ENCODE assay signal across 14 cellular contexts in the genomic region with DNA sequence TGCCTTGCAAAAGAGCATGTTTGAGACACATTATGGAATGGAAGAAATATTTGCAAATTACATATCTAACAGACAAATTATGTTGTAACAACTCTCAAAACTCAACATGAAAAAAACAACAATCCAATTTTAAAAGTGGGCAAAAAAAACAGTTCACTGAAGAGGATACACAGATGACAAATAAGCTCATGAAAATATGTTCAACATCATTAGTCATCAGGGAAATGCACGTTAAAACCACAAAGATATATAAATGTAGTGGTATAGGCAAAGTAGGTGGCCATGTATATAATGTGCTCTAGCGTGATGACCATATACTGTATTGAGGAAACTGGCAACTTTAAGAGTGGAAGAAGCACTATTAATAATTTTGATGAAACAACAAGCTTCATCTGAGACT.
DNase-seq lines count a peak whose midpoint lies in the region; FAIRE-seq and TF ChIP-seq lines count a peak whose summit lies in the region.
"Had no signal": no experiment of that assay in that cellular context is flagged by ENCODE, and none has a peak within 500 bp of the region (broad histone marks: within the 10 kb centered on the region; RNA-seq: fewer than 3 reads in every experiment).

No MANE protein-coding gene starts in this region.

- H3K18ac ChIP-seq in mesenchymal stem cell (ENCODE audit: low read depth in 1 of 2, low read length in 2 of 2) = no peak overlapping the region

- H3K79me2 ChIP-seq in mammary epithelial cell (ENCODE audit: insufficient read depth, low read length) = no peaks in the 10 kb centered on the region

- intact Hi-C loops in mammary epithelial cell (cut with micrococcal nuclease) = no loop called here

- no peak overlapping the region for H3K27ac ChIP-seq in mammary epithelial cell (ENCODE audit: insufficient read depth, low read depth, low read length)
- no peak overlapping the region for H3K27ac ChIP-seq in mesenchymal stem cell (ENCODE audit: low read length, poor library complexity, severe bottlenecking)
- H3K27ac ChIP-seq: BLaER1 had no signal

- no peaks in the 10 kb centered on the region for H3K9me3 ChIP-seq in mammary epithelial cell (replicated peaks; ENCODE audit: insufficient read depth, low read length)
- no peaks in the 10 kb centered on the region for H3K9me3 ChIP-seq in mesenchymal stem cell (ENCODE audit: control insufficient read depth, low read length)
- H3K9me3 ChIP-seq: BLaER1, HAP-1 had no signal

- H3K23ac ChIP-seq in mesenchymal stem cell (ENCODE audit: low read length in 2 of 2) = no peak overlapping the region

- H4K91ac ChIP-seq in mesenchymal stem cell (ENCODE audit: low read length) = no peak overlapping the region

- BruUV-seq in mammary epithelial cell (replicated peaks; lab: Mats Ljungman, UMichigan) = no TSS peak

- H3K4ac ChIP-seq in mesenchymal stem cell (ENCODE audit: low read depth in 1 of 2, low read length in 2 of 2) = no peak overlapping the region

- no peaks in the 10 kb centered on the region for H3K79me1 ChIP-seq in mesenchymal stem cell (replicated peaks; ENCODE audit: low read length, poor library complexity, severe bottlenecking)

- H2BK5ac ChIP-seq in mesenchymal stem cell (ENCODE audit: low read depth, low read length, poor library complexity, severe bottlenecking) = no peak overlapping the region

- no peak overlapping the region for H4K8ac ChIP-seq in mesenchymal stem cell (ENCODE audit: low read length)

- no peaks in the 10 kb centered on the region for H3K27me3 ChIP-seq in mammary epithelial cell (ENCODE audit: insufficient read depth, low read length)
- H3K27me3 ChIP-seq in mesenchymal stem cell (ENCODE audit: control insufficient read depth in 1 of 2, insufficient read depth in 1 of 2, low read length in 2 of 2) = no peaks in the 10 kb centered on the region
- H3K27me3 ChIP-seq: BLaER1 had no signal

- dilution Hi-C loops in mammary epithelial cell (cut with HindIII; ENCODE audit: low sequenced_read_pairs) = no loop called here

- CTCF ChIA-PET in mammary epithelial cell (lab: Charles Lee; ENCODE audit: low non-redundant PET) = no interaction called here

- H2BK15ac ChIP-seq in mesenchymal stem cell (ENCODE audit: low read depth, poor library complexity, severe bottlenecking) = no peak overlapping the region

- H3K4me1 ChIP-seq in mammary epithelial cell (ENCODE audit: insufficient read depth, low read length) = peaks cover 39% of the 10 kb centered on the region
- H3K4me1 ChIP-seq in mesenchymal stem cell (ENCODE audit: control insufficient read depth, insufficient read depth, low read depth, low read length) = peaks cover 5% of the 10 kb centered on the region
- H3K4me1 ChIP-seq: BLaER1, HAP-1 had no signal

- 50% methylated on average over 2 of the region's 2 CpGs for WGBS in mammary epithelial cell (ENCODE audit: low coverage, missing lambda C conversion rate)
- WGBS in mesenchymal stem cell = 0% methylated on average over 2 of the region's 2 CpGs

- H3K36me3 ChIP-seq in mammary epithelial cell (ENCODE audit: insufficient read depth, low read length) = no peaks in the 10 kb centered on the region
- H3K36me3 ChIP-seq in mesenchymal stem cell (ENCODE audit: control insufficient read depth in 1 of 2, insufficient read depth in 2 of 2, low read depth in 1 of 2, low read length in 2 of 2) = no peaks in the 10 kb centered on the region
- H3K36me3 ChIP-seq: BLaER1, HAP-1 had no signal

- H3K14ac ChIP-seq in mesenchymal stem cell (ENCODE audit: low read length in 2 of 2) = no peak overlapping the region

- H3K4me2 ChIP-seq in mammary epithelial cell (ENCODE audit: insufficient read depth, low read depth, low read length) (no peak overlapping the region), mesenchymal stem cell (ENCODE audit: low read length, poor library complexity, severe bottlenecking) (no peak overlapping the region)
- H3K4me2 ChIP-seq: BLaER1 had no signal

- H3K4me3 ChIP-seq in NB4 (ENCODE audit: low read depth, low read length) (no peak overlapping the region), mammary epithelial cell (replicated peaks in 1 of 3; ENCODE audit: insufficient read depth in 1 of 3, low read depth in 2 of 3, low read length in 3 of 3) (no peak overlapping the region), mesenchymal stem cell (ENCODE audit: insufficient read depth in 1 of 2, low read depth in 1 of 2, low read length in 2 of 2) (no peak overlapping the region)
- H3K4me3 ChIP-seq: BLaER1, HAP-1 had no signal

- H2AK5ac ChIP-seq in mesenchymal stem cell (ENCODE audit: low read length, severe bottlenecking) = no peak overlapping the region

- DNase-seq in H54 (ENCODE audit: insufficient read length, low spot score) (no peak), NB4 (ENCODE audit: low read depth) (peak; percentile 7), mammary epithelial cell (peak; percentile 40), mesenchymal stem cell (peak; percentile 18), CD1c-positive myeloid dendritic cell (ENCODE audit: extremely low spot score) (no peak), HPDE6-E6E7 (ENCODE audit: extremely low spot score) (no peak), mucosa of gallbladder (ENCODE audit: low spot score) (no peak)
- DNase-seq: KBM-7, NCI-H1105, NCI-H187, NCI-H510A had no signal

- no peak overlapping the region for H2BK12ac ChIP-seq in mesenchymal stem cell (ENCODE audit: low read length in 2 of 2)

- TF ChIP-seq CTCF in NB4 (IDR thresholded peaks at IDR 0.05; ENCODE audit: low read depth, low read length) = no peak
- no peak for TF ChIP-seq CTCF in mammary epithelial cell (conservative IDR thresholded peaks at IDR 0.05 in 1 of 2, IDR thresholded peaks at IDR 0.05 in 1 of 2; ENCODE audit: extremely low read depth in 1 of 2, insufficient read depth in 1 of 2, low read depth in 1 of 2, low read length in 2 of 2)

- H2AFZ ChIP-seq in mammary epithelial cell (ENCODE audit: low read depth, low read length) (no peak overlapping the region), mesenchymal stem cell (ENCODE audit: low read depth, low read length) (no peak overlapping the region)

- no peak for TF ChIP-seq POLR2A in H54 (IDR thresholded peaks at IDR 0.05; ENCODE audit: low read depth, low read length)
- no peak for TF ChIP-seq POLR2A in NB4 (IDR thresholded peaks at IDR 0.05; ENCODE audit: extremely low read depth, insufficient read length)

- H3K9ac ChIP-seq in mammary epithelial cell (ENCODE audit: insufficient read depth, low read length) (no peak overlapping the region), mesenchymal stem cell (ENCODE audit: low read length) (no peak overlapping the region)
- H3K9ac ChIP-seq: BLaER1 had no signal

- FAIRE-seq in H54 (lab: Jason Lieb, UNC) = peak; percentile 61
- FAIRE-seq: GM18507 had no signal

- in situ Hi-C loops in mammary epithelial cell (cut with MboI; ENCODE audit: low sequenced_read_pairs in 2 of 2) = no loop called here

- H4K20me1 ChIP-seq in mammary epithelial cell (ENCODE audit: insufficient read depth, low read length) = no peaks in the 10 kb centered on the region
- H4K20me1 ChIP-seq: BLaER1 had no signal

- no peak overlapping the region for H2BK120ac ChIP-seq in mesenchymal stem cell (ENCODE audit: low read depth, low read length)

Comparison
In these comparisons a context has a peak if more than half of its experiments do, and no peak if none do; other contexts are left out.
1. DNase-seq: peak in NB4 (single experiment), mammary epithelial cell (single experiment) and mesenchymal stem cell (single experiment); none in H54 (single experiment), CD1c-positive myeloid dendritic cell (single experiment), HPDE6-E6E7 (single experiment) and mucosa of gallbladder (single experiment).